29 cellular contexts compared by ENCODE assay signal in genomic region chr9:16559418-16560188, GRCh38.
A peak's percentile ranks its signal among the peaks of the same experiment; 100 is the strongest.
DNase-seq lines count a peak whose midpoint lies in the region; ATAC-seq, FAIRE-seq and TF ChIP-seq lines count a peak whose summit lies in the region.
"Had no signal": no experiment of that assay in that cellular context is flagged by ENCODE, and none has a peak within 500 bp of the region (broad histone marks: within the 10 kb centered on the region; RNA-seq: fewer than 3 reads in every experiment).

No MANE protein-coding gene starts in this region.

- SMC1A ChIA-PET in GM12878 (lab: Charles Lee; ENCODE audit: uncharacterized antibody, unreplicated experiment), result interaction anchor here (0.8 to 2.6 kb wide), 13 partner anchors 9 to 75 kb away, joined by 3 to 16 read pairs (median 4); no protein-coding TSS in a partner anchor

- no peaks in the 10 kb centered on the region for H3K27me3 ChIP-seq in GM12878 (replicated peaks in 1 of 2; ENCODE audit: control insufficient read depth in 2 of 2, insufficient read depth in 2 of 2, low read length in 1 of 2)
- no peaks in the 10 kb centered on the region for H3K27me3 ChIP-seq in parathyroid adenoma (ENCODE audit: control insufficient read depth, insufficient read depth, low read length)
- H3K27me3 ChIP-seq: adrenal gland, body of pancreas, spleen had no signal

- H3K27ac ChIP-seq in GM12878 (ENCODE audit: control insufficient read depth, insufficient read depth), result no peak overlapping the region
- no peak overlapping the region for H3K27ac ChIP-seq in parathyroid adenoma
- H3K27ac ChIP-seq: adrenal gland, body of pancreas, spleen had no signal

- RAD21 ChIA-PET in GM12878 (lab: Charles Lee; ENCODE audit: unreplicated experiment), result interaction anchor here (0.6 to 2.4 kb wide), 3 partner anchors 17 to 60 kb away, joined by 3 to 8 read pairs (median 4); no protein-coding TSS in a partner anchor

- TF ChIP-seq CTCF in GM12878 (IDR thresholded peaks at IDR 0.05 in 2 of 3, conservative IDR thresholded peaks at IDR 0.05 in 1 of 3; ENCODE audit: control insufficient read depth in 2 of 3, extremely low read depth in 1 of 3, insufficient read depth in 1 of 3, low read depth in 3 of 3, low read length in 3 of 3) (no peak), parathyroid adenoma (IDR thresholded peaks at IDR 0.05) (no peak)

- H3K27ac Mint-ChIP-seq in effector memory CD8-positive, alpha-beta T cell, result no peak overlapping the region
- H3K27ac Mint-ChIP-seq: activated CD4-positive, alpha-beta T cell treated with anti-CD3 and anti-CD28 coated beads, Interleukin-2, amount 10 ng/mL, durations not matched to agents 24 days and 14 days; activated T-cell treated with anti-CD3 and anti-CD28 coated beads, Interleukin-2, amount 50 U/mL, for 24 hours; natural killer cell treated with Interleukin-12 subunit alpha and Interleukin-12 subunit beta and Interleukin-15 and Interleukin-18, amount 100 ng/mL, for 72 hours had no signal

- no peaks in the 10 kb centered on the region for H3K4me1 Mint-ChIP-seq in effector memory CD8-positive, alpha-beta T cell (ENCODE audit: low read depth in 2 of 2)
- H3K4me1 Mint-ChIP-seq: activated CD4-positive, alpha-beta T cell treated with anti-CD3 and anti-CD28 coated beads, Interleukin-2, amount 10 ng/mL, durations not matched to agents 24 days and 14 days had no signal

- in situ Hi-C loops in GM12878 (cut with MboI) (no loop called here), ACHN (cut with HindIII; ENCODE audit: low pct_ligation_motif_present, low pct_unique_long_range_greater_than_20kb, low sequenced_read_pairs) (no loop called here)

- H3K9ac ChIP-seq in GM12878 (ENCODE audit: control insufficient read depth, insufficient read depth, low read length), result no peak overlapping the region
- no peak overlapping the region for H3K9ac ChIP-seq in parathyroid adenoma

- no peak overlapping the region for H2AFZ ChIP-seq in GM12878 (ENCODE audit: control insufficient read depth, low read depth, low read length)
- H2AFZ ChIP-seq in parathyroid adenoma, result no peak overlapping the region

- no peaks in the 10 kb centered on the region for H4K20me1 ChIP-seq in GM12878 (ENCODE audit: control insufficient read depth, insufficient read depth)

- no peaks in the 10 kb centered on the region for H3K36me3 Mint-ChIP-seq in effector memory CD8-positive, alpha-beta T cell (ENCODE audit: insufficient read depth)
- H3K36me3 Mint-ChIP-seq: natural killer cell treated with Interleukin-12 subunit alpha and Interleukin-12 subunit beta and Interleukin-15 and Interleukin-18, amount 100 ng/mL, for 72 hours had no signal

- H3K9me3 ChIP-seq in GM12878 (replicated peaks; ENCODE audit: control insufficient read depth, insufficient read depth, low read length) (no peaks in the 10 kb centered on the region), parathyroid adenoma (ENCODE audit: control insufficient read depth, low read length) (no peaks in the 10 kb centered on the region)
- H3K9me3 ChIP-seq: adrenal gland, body of pancreas, spleen had no signal

- peak; percentile 47 for DNase-seq in NCI-H1105 (lab: John Stamatoyannopoulos, UW)
- DNase-seq in GM12878 (ENCODE audit: low read depth, low spot score), result no peak
- DNase-seq in stimulated activated CD4-positive, alpha-beta T cell treated with anti-CD3 and anti-CD28 coated beads, Interleukin-4, amount 100 ng/mL, for 4 hours, result no peak
- DNase-seq in effector memory CD8-positive, alpha-beta T cell, result no peak
- no peak for DNase-seq in ACHN
- DNase-seq: activated CD4-positive, alpha-beta T cell treated with anti-CD3 and anti-CD28 coated beads, Interleukin-2, amount 10 ng/mL, durations not matched to agents 24 days and 14 days; activated naive CD4-positive, alpha-beta T cell; activated T-cell treated with anti-CD3 and anti-CD28 coated beads, Interleukin-2, amount 50 U/mL, for 24 hours; adrenal gland; C1 segment of cervical spinal cord; COR-L47; DND-41; left ventricle myocardium superior; midbrain; NCI-H1417; NCI-H2081 treated with DMSO at 0.1 percent for 48 hours; NCI-H510A treated with DMSO at 0.1 percent for 48 hours; NK-92 treated with Interleukin-12 subunit alpha and Interleukin-12 subunit beta, amount 100 ng/mL, for 24 hours; PC-3; spleen; stimulated activated CD4-positive, alpha-beta T cell treated with anti-CD3 and anti-CD28 coated beads, Interleukin-2, amount 100 ng/mL, for 48 hours; substantia nigra; SW 1271; T1000 had no signal

- BruUV-seq in GM12878 (replicated peaks; lab: Mats Ljungman, UMichigan), result no TSS peak

- no peak for TF ChIP-seq RAD21 in GM12878 (IDR thresholded peaks at IDR 0.05; ENCODE audit: insufficient read depth, low read depth, low read length)

- peaks cover 5 to 6% of the 10 kb centered on the region in 2 donors for H3K9me3 Mint-ChIP-seq in effector memory CD8-positive, alpha-beta T cell
- H3K9me3 Mint-ChIP-seq: activated CD4-positive, alpha-beta T cell treated with anti-CD3 and anti-CD28 coated beads, Interleukin-2, amount 10 ng/mL, durations not matched to agents 24 days and 14 days; natural killer cell treated with Interleukin-12 subunit alpha and Interleukin-12 subunit beta and Interleukin-15 and Interleukin-18, amount 100 ng/mL, for 72 hours had no signal

- WGBS in GM12878 (ENCODE audit: insufficient coverage, insufficient replicate concordance, low lambda C conversion rate, missing lambda C conversion rate), result 40% methylated on average over 6 of the region's 6 CpGs

- H3K79me2 ChIP-seq in GM12878 (ENCODE audit: control insufficient read depth, insufficient read depth, low read length) (no peaks in the 10 kb centered on the region), parathyroid adenoma (no peaks in the 10 kb centered on the region)

- 0 out of 4 replicates have a peak, but pooled peaks of 1 of the 2 experiments have one; percentile 37 for TF ChIP-seq EP300 in GM12878 (IDR thresholded peaks at IDR 0.05; ENCODE audit: borderline replicate concordance in 1 of 2, control insufficient read depth in 1 of 2, low read depth in 2 of 2, low read length in 2 of 2)

- H3K4me3 Mint-ChIP-seq in effector memory CD8-positive, alpha-beta T cell, result no peak overlapping the region
- H3K4me3 Mint-ChIP-seq: activated CD4-positive, alpha-beta T cell treated with anti-CD3 and anti-CD28 coated beads, Interleukin-2, amount 10 ng/mL, durations not matched to agents 24 days and 14 days; activated T-cell treated with anti-CD3 and anti-CD28 coated beads, Interleukin-2, amount 50 U/mL, for 24 hours; natural killer cell treated with Interleukin-12 subunit alpha and Interleukin-12 subunit beta and Interleukin-15 and Interleukin-18, amount 100 ng/mL, for 72 hours had no signal

- no peaks in the 10 kb centered on the region for H3K36me3 ChIP-seq in GM12878 (ENCODE audit: control insufficient read depth in 2 of 2, insufficient read depth in 2 of 2, low read length in 1 of 2)
- H3K36me3 ChIP-seq in parathyroid adenoma (ENCODE audit: control insufficient read depth, insufficient read depth, low read length), result no peaks in the 10 kb centered on the region
- H3K36me3 ChIP-seq: adrenal gland, spleen had no signal

- H3K4me2 ChIP-seq in GM12878 (ENCODE audit: control insufficient read depth, insufficient read depth), result no peak overlapping the region
- peak overlapping the region; percentile 16 for H3K4me2 ChIP-seq in parathyroid adenoma (ENCODE audit: low read length)

- no peak overlapping the region for H3K4me3 ChIP-seq in GM12878
- H3K4me3 ChIP-seq in parathyroid adenoma (ENCODE audit: low read depth, low read length), result no peak overlapping the region
- H3K4me3 ChIP-seq: adrenal gland, body of pancreas, spleen had no signal

- TF ChIP-seq POLR2A in GM12878 (IDR thresholded peaks at IDR 0.05; ENCODE audit: low read depth, low read length), result no peak

- CTCF ChIA-PET in GM12878 (lab: Yijun Ruan, JAX), result interaction anchor here (0.7 kb wide), 1 partner anchor 11 kb away, joined by 3 read pairs; no protein-coding TSS in a partner anchor

- ATAC-seq in GM18868 (IDR thresholded peaks at IDR 0.05; ENCODE audit: unreplicated experiment), result peak; percentile 71
- ATAC-seq in GM12878, result peak; percentile 85
- no peak for ATAC-seq in effector memory CD8-positive, alpha-beta T cell (replicated peaks)
- no peak for ATAC-seq in HG02852 (IDR thresholded peaks at IDR 0.05; ENCODE audit: unreplicated experiment)
- ATAC-seq: body of pancreas; left ventricle myocardium superior; natural killer cell treated with Interleukin-12 subunit alpha and Interleukin-12 subunit beta and Interleukin-15 and Interleukin-18, amount 100 ng/mL, for 72 hours; PC-3 had no signal

- intact Hi-C loops in GM12878 (cut with micrococcal nuclease; ENCODE audit: unreplicated experiment), result no loop called here

- no peak for FAIRE-seq in GM12878 (lab: Jason Lieb, UNC)

- no peaks in the 10 kb centered on the region for H3K27me3 Mint-ChIP-seq in effector memory CD8-positive, alpha-beta T cell
- H3K27me3 Mint-ChIP-seq: activated CD4-positive, alpha-beta T cell treated with anti-CD3 and anti-CD28 coated beads, Interleukin-2, amount 10 ng/mL, durations not matched to agents 24 days and 14 days; activated T-cell treated with anti-CD3 and anti-CD28 coated beads, Interleukin-2, amount 50 U/mL, for 24 hours; natural killer cell treated with Interleukin-12 subunit alpha and Interleukin-12 subunit beta and Interleukin-15 and Interleukin-18, amount 100 ng/mL, for 72 hours had no signal

- POLR2A ChIA-PET in GM12878 (lab: Charles Lee), result no interaction called here

- H3K4me1 ChIP-seq in GM12878 (ENCODE audit: control insufficient read depth, insufficient read depth, low read length) (no peaks in the 10 kb centered on the region), parathyroid adenoma (no peaks in the 10 kb centered on the region)
- H3K4me1 ChIP-seq: adrenal gland, body of pancreas, spleen had no signal

TF ChIP-seq in GM12878, 131 proteins besides CTCF, POLR2A, EP300 and RAD21 (continues in another document):
- 0 out of 2 replicates have a peak, but pooled peaks have one; percentile 29 for TF ChIP-seq RELB (IDR thresholded peaks at IDR 0.05; ENCODE audit: low read depth)
- no peak for TF ChIP-seq SREBF2 (IDR thresholded peaks at IDR 0.05; ENCODE audit: low read length)
- TF ChIP-seq MEF2A (IDR thresholded peaks at IDR 0.05; ENCODE audit: insufficient read depth, low read depth, low read length), result no peak

Comparison
In these comparisons a context has a peak if more than half of its experiments do, and no peak if none do; other contexts are left out.
1. ATAC-seq: peak in GM18868 (single experiment) and GM12878 (single experiment); none in effector memory CD8-positive, alpha-beta T cell (single experiment) and HG02852 (single experiment).